In the genomic region with DNA sequence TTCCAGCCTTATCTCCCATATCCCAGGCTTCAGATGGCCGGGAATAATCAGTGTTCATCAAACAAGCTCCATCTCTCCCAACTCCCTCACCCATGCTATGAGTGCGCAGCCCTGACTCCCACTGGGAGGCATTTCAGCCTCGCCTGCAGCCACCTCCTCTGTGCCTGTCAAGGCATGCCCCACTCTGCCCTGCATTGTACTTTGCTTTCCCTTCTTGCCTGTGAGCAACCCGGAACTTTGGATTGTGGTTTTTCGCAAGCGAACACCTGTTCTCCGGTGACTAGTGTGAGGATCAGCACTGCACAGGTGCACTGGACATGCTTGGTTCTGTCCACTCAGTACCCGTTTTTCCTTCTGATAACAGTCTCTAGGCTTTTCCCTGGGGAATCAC, we compare ENCODE assay signal across 15 cellular contexts. TPM values are rescaled to one million over a fixed set of nuclear protein-coding genes. Genes with fewer than 3 reads are reported as not detected.
DNase-seq lines count a peak whose midpoint lies in the region; ATAC-seq and TF ChIP-seq lines count a peak whose summit lies in the region.
"Had no signal": no experiment of that assay in that cellular context is flagged by ENCODE, and none has a peak within 500 bp of the region (broad histone marks: within the 10 kb centered on the region; RNA-seq: fewer than 3 reads in every experiment).

No MANE protein-coding gene starts in this region.

- CTCF ChIA-PET in mammary epithelial cell (lab: Charles Lee; ENCODE audit: low non-redundant PET) = interaction anchor here (0.6 kb wide), 1 partner anchor 31 kb away, joined by 22 read pairs; no protein-coding TSS in a partner anchor

- no peaks in the 10 kb centered on the region for H3K4me1 Mint-ChIP-seq in progenitor cell of endocrine pancreas (ENCODE audit: low read depth)

- intact Hi-C loops in mammary epithelial cell (cut with micrococcal nuclease) = loop anchor here (1.0 kb wide), 2 partner anchors 22 to 31 kb away; partner anchors contain the start of gene TMEM170A
- intact Hi-C loops in gastrocnemius medialis (cut with DNase I; ENCODE audit: low total_unique reads) = no loop called here

- H3K27ac ChIP-seq in mammary epithelial cell (ENCODE audit: insufficient read depth, low read depth, low read length) (peak overlapping the region; percentile 57), gastrocnemius medialis (no peak overlapping the region)
- H3K27ac ChIP-seq: 22Rv1, tibial artery had no signal

- H3K27ac Mint-ChIP-seq in progenitor cell of endocrine pancreas = peak overlapping the region; percentile 65
- H3K27ac Mint-ChIP-seq: activated CD8-positive, alpha-beta T cell treated with anti-CD3 and anti-CD28 coated beads, Interleukin-2, amount 10 ng/mL, durations not matched to agents 7 days and 5 days; natural killer cell treated with Interleukin-12 subunit alpha and Interleukin-12 subunit beta and Interleukin-15 and Interleukin-18, amount 100 ng/mL, for 72 hours had no signal

- H3K27me3 Mint-ChIP-seq in progenitor cell of endocrine pancreas = no peaks in the 10 kb centered on the region

- BruUV-seq in mammary epithelial cell (replicated peaks; lab: Mats Ljungman, UMichigan) = no TSS peak

- H3K79me2 ChIP-seq in mammary epithelial cell (ENCODE audit: insufficient read depth, low read length) = no peaks in the 10 kb centered on the region

- TF ChIP-seq POLR2A in gastrocnemius medialis (IDR thresholded peaks at IDR 0.05) = no peak

- in situ Hi-C loops in mammary epithelial cell (cut with MboI; ENCODE audit: low sequenced_read_pairs in 2 of 2) (no loop called here), gastrocnemius medialis (cut with MboI; ENCODE audit: low sequenced_read_pairs in 4 of 4) (loop anchor here in 1 of 4 donors (10.0 kb wide), 1 partner anchor 269 kb away; no protein-coding TSS in a partner anchor)

- TF ChIP-seq CTCF in mammary epithelial cell (conservative IDR thresholded peaks at IDR 0.05 in 1 of 2, IDR thresholded peaks at IDR 0.05 in 1 of 2; ENCODE audit: extremely low read depth in 1 of 2, insufficient read depth in 1 of 2, low read depth in 1 of 2, low read length in 2 of 2) (no peak), progenitor cell of endocrine pancreas (IDR thresholded peaks at IDR 0.05; ENCODE audit: unreplicated experiment) (no peak), gastrocnemius medialis (IDR thresholded peaks at IDR 0.05 in 4 of 5, conservative IDR thresholded peaks at IDR 0.05 in 1 of 5) (no peak)

- peak overlapping the region; percentile 59 for H3K4me2 ChIP-seq in mammary epithelial cell (ENCODE audit: insufficient read depth, low read depth, low read length)

- no peaks in the 10 kb centered on the region for H4K20me1 ChIP-seq in mammary epithelial cell (ENCODE audit: insufficient read depth, low read length)

- H3K9me3 ChIP-seq in mammary epithelial cell (replicated peaks; ENCODE audit: insufficient read depth, low read length) = no peaks in the 10 kb centered on the region
- no peaks in the 10 kb centered on the region for H3K9me3 ChIP-seq in gastrocnemius medialis
- H3K9me3 ChIP-seq: tibial artery had no signal

- H3K4me3 Mint-ChIP-seq in progenitor cell of endocrine pancreas (ENCODE audit: low read depth) = no peak overlapping the region
- H3K4me3 Mint-ChIP-seq: activated CD8-positive, alpha-beta T cell treated with anti-CD3 and anti-CD28 coated beads, Interleukin-2, amount 10 ng/mL, durations not matched to agents 7 days and 5 days; natural killer cell treated with Interleukin-12 subunit alpha and Interleukin-12 subunit beta and Interleukin-15 and Interleukin-18, amount 100 ng/mL, for 72 hours had no signal

- peak overlapping the region; percentile 40 for H2AFZ ChIP-seq in mammary epithelial cell (ENCODE audit: low read depth, low read length)

- no peak for ATAC-seq in gastrocnemius medialis
- no peak for ATAC-seq in HG03039 (IDR thresholded peaks at IDR 0.05; ENCODE audit: unreplicated experiment)
- ATAC-seq in HG02571 (IDR thresholded peaks at IDR 0.05; ENCODE audit: unreplicated experiment) = no peak
- ATAC-seq: activated CD8-positive, alpha-beta T cell treated with anti-CD3 and anti-CD28 coated beads, Interleukin-2, amount 10 ng/mL, durations not matched to agents 7 days and 5 days; natural killer cell treated with Interleukin-12 subunit alpha and Interleukin-12 subunit beta and Interleukin-15 and Interleukin-18, amount 100 ng/mL, for 72 hours; Panc1 had no signal

- H3K9me3 Mint-ChIP-seq in progenitor cell of endocrine pancreas (ENCODE audit: low read depth) = no peaks in the 10 kb centered on the region
- H3K9me3 Mint-ChIP-seq: natural killer cell treated with Interleukin-12 subunit alpha and Interleukin-12 subunit beta and Interleukin-15 and Interleukin-18, amount 100 ng/mL, for 72 hours had no signal

- dilution Hi-C loops in mammary epithelial cell (cut with HindIII; ENCODE audit: low sequenced_read_pairs) = no loop called here

- H3K36me3 Mint-ChIP-seq in progenitor cell of endocrine pancreas (ENCODE audit: insufficient read depth) = no peaks in the 10 kb centered on the region
- H3K36me3 Mint-ChIP-seq: natural killer cell treated with Interleukin-12 subunit alpha and Interleukin-12 subunit beta and Interleukin-15 and Interleukin-18, amount 100 ng/mL, for 72 hours had no signal

- DNase-seq in DMS 273 (lab: John Stamatoyannopoulos, UW; ENCODE audit: unreplicated experiment) (peak; percentile 59), DMS 273 treated with DMSO at 0.1 percent for 48 hours (lab: John Stamatoyannopoulos, UW) (no peak), NCI-H2107 treated with DMSO at 0.1 percent for 48 hours (lab: John Stamatoyannopoulos, UW; ENCODE audit: unreplicated experiment) (peak; percentile 91), mammary epithelial cell (peak; percentile 99), progenitor cell of endocrine pancreas (ENCODE audit: low spot score, unreplicated experiment) (no peak), gastrocnemius medialis (no peak)
- DNase-seq: activated CD8-positive, alpha-beta T cell treated with anti-CD3 and anti-CD28 coated beads, Interleukin-2, amount 10 ng/mL, durations not matched to agents 7 days and 5 days; activated naive CD4-positive, alpha-beta T cell treated with anti-CD3 and anti-CD28 coated beads, Interleukin-2, amount 50 U/mL, for 16 hours; NCI-H1048; tibial artery had no signal

- WGBS in mammary epithelial cell (ENCODE audit: low coverage, missing lambda C conversion rate) = 2% methylated on average over 6 of the region's 8 CpGs

- H3K4me3 ChIP-seq in mammary epithelial cell (replicated peaks in 1 of 3; ENCODE audit: insufficient read depth in 1 of 3, low read depth in 2 of 3, low read length in 3 of 3) (no peak overlapping the region), gastrocnemius medialis (no peak overlapping the region)
- H3K4me3 ChIP-seq: tibial artery had no signal

- H3K27me3 ChIP-seq in mammary epithelial cell (ENCODE audit: insufficient read depth, low read length) (no peaks in the 10 kb centered on the region), gastrocnemius medialis (no peaks in the 10 kb centered on the region)
- H3K27me3 ChIP-seq: tibial artery had no signal

- H3K36me3 ChIP-seq in mammary epithelial cell (ENCODE audit: insufficient read depth, low read length) (no peaks in the 10 kb centered on the region), gastrocnemius medialis (no peaks in the 10 kb centered on the region)
- H3K36me3 ChIP-seq: tibial artery had no signal

- H3K9ac ChIP-seq in mammary epithelial cell (ENCODE audit: insufficient read depth, low read length) = no peak overlapping the region

- peaks cover 45% of the 10 kb centered on the region for H3K4me1 ChIP-seq in mammary epithelial cell (ENCODE audit: insufficient read depth, low read length)
- H3K4me1 ChIP-seq in gastrocnemius medialis = peaks cover 6 to 7% of the 10 kb centered on the region in 2 donors
- H3K4me1 ChIP-seq: tibial artery had no signal

RNA-seq across cellular contexts. Expression of gene CHST6, which starts 9.2 kb away (rescaled TPM):
- total RNA-seq in mammary epithelial cell (1 to 10 TPM; 1.3 to 8.0 TPM), progenitor cell of endocrine pancreas (7.7 and 8.4 TPM in 2 replicates), gastrocnemius medialis (under 1 TPM in 1 of 4 donors, not detected in 3; 0.07 TPM)
- 4.7 TPM for polyA plus RNA-seq in mammary epithelial cell
- 7.5 TPM for polyA minus RNA-seq in mammary epithelial cell
- total RNA-seq: activated CD8-positive, alpha-beta T cell treated with anti-CD3 and anti-CD28 coated beads, Interleukin-2, amount 10 ng/mL, durations not matched to agents 7 days and 5 days had no signal

RNA-seq across cellular contexts. Expression of gene TMEM170A, which starts 21.5 kb away (rescaled TPM):
- total RNA-seq in mammary epithelial cell = 10 to 100 TPM; 12.5 to 15.6 TPM
- polyA plus RNA-seq in mammary epithelial cell = 12.2 TPM
- 33.8 TPM for polyA minus RNA-seq in mammary epithelial cell
- 57.4 and 61.6 TPM in 2 replicates for total RNA-seq in progenitor cell of endocrine pancreas
- 1 to 10 TPM; 7.9 to 9.8 (median 8.6) TPM for total RNA-seq in gastrocnemius medialis

RNA-seq across cellular contexts. Expression of gene CHST5, which starts 49.9 kb away (rescaled TPM):
- total RNA-seq in mammary epithelial cell (under 1 TPM; 0.17 to 0.24 TPM), progenitor cell of endocrine pancreas (0.24 and 0.93 TPM in 2 replicates), gastrocnemius medialis (under 1 TPM in 1 of 4 donors, not detected in 3; 0.12 TPM)
- polyA plus RNA-seq in mammary epithelial cell = 0.01 TPM
- not detected for polyA minus RNA-seq in mammary epithelial cell
- total RNA-seq: activated CD8-positive, alpha-beta T cell treated with anti-CD3 and anti-CD28 coated beads, Interleukin-2, amount 10 ng/mL, durations not matched to agents 7 days and 5 days had no signal

RNA-seq across cellular contexts. Expression of gene CFDP1, which starts 52.7 kb away (rescaled TPM):
- total RNA-seq in mammary epithelial cell (10 to 100 TPM; 18.0 to 35.9 TPM), progenitor cell of endocrine pancreas (91.5 and 94.6 TPM in 2 replicates), gastrocnemius medialis (10 to 100 TPM; 20.4 to 28.6 (median 24.2) TPM)
- 18.1 TPM for polyA plus RNA-seq in mammary epithelial cell
- 44.1 TPM for polyA minus RNA-seq in mammary epithelial cell

Comparison
In these comparisons a context has a peak if more than half of its experiments do, and no peak if none do; other contexts are left out.
1. DNase-seq: peak in DMS 273 (single experiment), NCI-H2107 treated with DMSO at 0.1 percent for 48 hours (single experiment) and mammary epithelial cell (single experiment); none in DMS 273 treated with DMSO at 0.1 percent for 48 hours (single experiment), progenitor cell of endocrine pancreas (single experiment) and gastrocnemius medialis (0 of 2).